ENCODE assay signal across 8 cellular contexts in genomic region chr1:38046884-38047602, GRCh38. TPM values are rescaled to one million over a fixed set of nuclear protein-coding genes. Genes with fewer than 3 reads are reported as not detected.
A peak's percentile ranks its signal among the peaks of the same experiment; 100 is the strongest.
DNase-seq lines count a peak whose midpoint lies in the region; ATAC-seq, FAIRE-seq and TF ChIP-seq lines count a peak whose summit lies in the region.

No MANE protein-coding gene starts in this region.

- H3K23ac ChIP-seq in H1 (ENCODE audit: insufficient read length) (no peak overlapping the region), mesenchymal stem cell (ENCODE audit: low read length in 2 of 2) (peak overlapping the region in 1 of 2 experiments; percentile 6)

- peak in 1 of 2 experiments; percentile 18; a peak in 2 of 4 replicates for TF ChIP-seq RAD21 in H1 (IDR thresholded peaks at IDR 0.05 in 1 of 2, conservative IDR thresholded peaks at IDR 0.05 in 1 of 2; ENCODE audit: low read depth in 2 of 2, low read length in 2 of 2)

- H3K4me1 ChIP-seq in H1 (replicated peaks in 1 of 4; ENCODE audit: control insufficient read depth in 3 of 4, insufficient read depth in 4 of 4, low read length in 3 of 4), result peaks cover 3 to 18% (median 10%) of the 10 kb centered on the region in 4 experiments
- peaks cover 54% of the 10 kb centered on the region for H3K4me1 ChIP-seq in mesenchymal stem cell (ENCODE audit: control insufficient read depth, insufficient read depth, low read depth, low read length)

- CTCF ChIA-PET in H1 (lab: Charles Lee; ENCODE audit: partially characterized antibody), result interaction anchor here (0.8 to 18.0 kb wide), 10 partner anchors 10 to 443 kb away, joined by 3 to 212 read pairs (median 4); no protein-coding TSS in a partner anchor

- peak overlapping the region; percentile 48 to 68 (median 56) for H3K4me3 ChIP-seq in H1 (ENCODE audit: extremely low read depth in 1 of 4, insufficient read depth in 2 of 4, low read depth in 3 of 4, low read length in 4 of 4)
- peak overlapping the region; percentile 58 to 72 for H3K4me3 ChIP-seq in mesenchymal stem cell (ENCODE audit: insufficient read depth in 1 of 2, low read depth in 1 of 2, low read length in 2 of 2)

- H3K4me2 ChIP-seq in H1 (ENCODE audit: insufficient read depth in 1 of 2, low read depth in 2 of 2, low read length in 2 of 2) (peak overlapping the region; percentile 90 to 94), mesenchymal stem cell (ENCODE audit: low read length, poor library complexity, severe bottlenecking) (peak overlapping the region; percentile 91)

- no peak overlapping the region; the same call in 1 of the 2 replicates for H2BK5ac ChIP-seq in H1 (ENCODE audit: low read depth, low read length)
- H2BK5ac ChIP-seq in mesenchymal stem cell (ENCODE audit: low read depth, low read length, poor library complexity, severe bottlenecking), result no peak overlapping the region

- H3K79me1 ChIP-seq in H1 (ENCODE audit: low read depth, low read length), result peaks cover 2% of the 10 kb centered on the region
- H3K79me1 ChIP-seq in mesenchymal stem cell (replicated peaks; ENCODE audit: low read length, poor library complexity, severe bottlenecking), result no peaks in the 10 kb centered on the region

- H2BK120ac ChIP-seq in H1 (replicated peaks; ENCODE audit: low read depth, low read length) (no peak overlapping the region), mesenchymal stem cell (ENCODE audit: low read depth, low read length) (no peak overlapping the region)

- H3K27me3 ChIP-seq in H1 (replicated peaks in 1 of 4; ENCODE audit: control insufficient read depth in 3 of 4, extremely low read depth in 1 of 4, insufficient read depth in 3 of 4, low read length in 3 of 4) (peaks cover 10 to 48% (median 40%) of the 10 kb centered on the region in 4 experiments; a peak in 6 of 7 replicates), mesenchymal stem cell (ENCODE audit: control insufficient read depth in 1 of 2, insufficient read depth in 1 of 2, low read length in 2 of 2) (peaks cover 48 to 73% of the 10 kb centered on the region in 2 experiments)

- WGBS in H1 (ENCODE audit: extremely low coverage in 1 of 2, insufficient coverage in 1 of 2, insufficient read length in 1 of 2, insufficient replicate concordance in 2 of 2, low coverage in 1 of 2, low lambda C conversion rate in 2 of 2, missing lambda C conversion rate in 1 of 2), 2 experiments, result 2% methylated on average over 15 of the region's 99 CpGs; no CpG with 5 or more reads in 1 of the 2 experiments
- WGBS in mesenchymal stem cell, result under 1% methylated on average over 70 of the region's 99 CpGs

- H3K9me3 ChIP-seq in H1 (ENCODE audit: insufficient read depth in 2 of 2, low read depth in 1 of 2, low read length in 1 of 2) (no peaks in the 10 kb centered on the region), mesenchymal stem cell (ENCODE audit: control insufficient read depth, low read length) (no peaks in the 10 kb centered on the region)

- TF ChIP-seq EP300 in H1 (IDR thresholded peaks at IDR 0.05; ENCODE audit: borderline replicate concordance in 1 of 2, low read depth in 2 of 2, low read length in 2 of 2), result no peak

- DNase-seq in NCI-H460 (ENCODE audit: extremely low read depth, low read depth), result peak; percentile 50
- DNase-seq in activated CD8-positive, alpha-beta memory T cell treated with anti-CD3 and anti-CD28 coated beads for 48 hours (ENCODE audit: low read depth in 2 of 3, low spot score in 2 of 3), result peak in 2 of 3 experiments; percentile 43 to 61
- peak in 1 of 2 experiments; percentile 81 for DNase-seq in H1 (ENCODE audit: low read depth in 1 of 2, low spot score in 2 of 2)
- peak; percentile 71 for DNase-seq in mesenchymal stem cell
- peak; percentile 50 for DNase-seq in stimulated activated CD8-positive, alpha-beta memory T cell treated with anti-CD3 and anti-CD28 coated beads, Interleukin-12 subunit alpha, Interleukin-12 subunit beta, amount 100 ng/mL, for 1 hour (ENCODE audit: low read depth)
- no peak for DNase-seq in GOT3 (lab: John Stamatoyannopoulos, UW)

- H3K14ac ChIP-seq in H1 (ENCODE audit: insufficient read length) (no peak overlapping the region), mesenchymal stem cell (ENCODE audit: low read length in 2 of 2) (no peak overlapping the region)

- H3K79me2 ChIP-seq in H1 (ENCODE audit: control insufficient read depth in 1 of 2, insufficient read depth in 2 of 2, low read length in 2 of 2), result peaks cover 0 to 15% of the 10 kb centered on the region in 2 experiments; a peak in 3 of 4 replicates

- H3K4ac ChIP-seq in H1 (replicated peaks; ENCODE audit: insufficient read length, low read depth, low read length) (peak overlapping the region; percentile 44), mesenchymal stem cell (ENCODE audit: low read depth in 1 of 2, low read length in 2 of 2) (no peak overlapping the region)

- H3K18ac ChIP-seq in H1 (ENCODE audit: extremely low read depth, low read length) (peak overlapping the region; percentile 65; the same call in 1 of the 2 replicates), mesenchymal stem cell (ENCODE audit: low read depth in 1 of 2, low read length in 2 of 2) (no peak overlapping the region)

- H2BK15ac ChIP-seq in H1 (ENCODE audit: low read length) (no peak overlapping the region), mesenchymal stem cell (ENCODE audit: low read depth, poor library complexity, severe bottlenecking) (no peak overlapping the region)

- TF ChIP-seq CTCF in H1 (IDR thresholded peaks at IDR 0.05; ENCODE audit: control extremely low read depth in 1 of 3, insufficient read depth in 1 of 3, low read depth in 1 of 3, low read length in 3 of 3), result 0 out of 4 replicates have a peak, but pooled peaks of 1 of the 3 experiments have one; percentile 3

- H3K36me3 ChIP-seq in H1 (ENCODE audit: control insufficient read depth in 2 of 4, insufficient read depth in 4 of 4, low read length in 3 of 4) (peaks cover 0 to 10% (median 0%) of the 10 kb centered on the region in 4 experiments; a peak in 1 of 8 replicates), mesenchymal stem cell (ENCODE audit: control insufficient read depth in 1 of 2, insufficient read depth in 2 of 2, low read depth in 1 of 2, low read length in 2 of 2) (no peaks in the 10 kb centered on the region)

- no peak overlapping the region; a peak in 2 of 7 replicates for H3K9ac ChIP-seq in H1 (replicated peaks in 1 of 4; ENCODE audit: extremely low read depth in 1 of 4, low read depth in 3 of 4, low read length in 3 of 4)
- H3K9ac ChIP-seq in mesenchymal stem cell (ENCODE audit: low read length), result no peak overlapping the region

- H4K8ac ChIP-seq in H1 (ENCODE audit: extremely low read depth, insufficient read depth, low read length) (no peak overlapping the region; the same call in 1 of the 2 replicates), mesenchymal stem cell (ENCODE audit: low read length) (no peak overlapping the region)

- no peak overlapping the region for H2BK12ac ChIP-seq in H1 (ENCODE audit: low read depth, low read length)
- H2BK12ac ChIP-seq in mesenchymal stem cell (ENCODE audit: low read length in 2 of 2), result no peak overlapping the region

- H4K91ac ChIP-seq in H1 (replicated peaks; ENCODE audit: insufficient read length, low read length), result peak overlapping the region; percentile 34
- no peak overlapping the region for H4K91ac ChIP-seq in mesenchymal stem cell (ENCODE audit: low read length)

- FAIRE-seq in H1 (lab: Jason Lieb, UNC), result no peak

- TF ChIP-seq POLR2A in H1 (IDR thresholded peaks at IDR 0.05; ENCODE audit: control extremely low read depth in 1 of 2, low read depth in 2 of 2, low read length in 2 of 2), result no peak

- ATAC-seq in GM18520 (IDR thresholded peaks at IDR 0.05; ENCODE audit: unreplicated experiment) (peak; percentile 7), HG02981 (IDR thresholded peaks at IDR 0.05; ENCODE audit: unreplicated experiment) (peak; percentile 52)

- H2BK20ac ChIP-seq in H1 (ENCODE audit: low read length), result peak overlapping the region; percentile 86; the same call in 1 of the 2 replicates

- H2AFZ ChIP-seq in H1 (ENCODE audit: low read length), result no peak overlapping the region
- peak overlapping the region; percentile 42 for H2AFZ ChIP-seq in mesenchymal stem cell (ENCODE audit: low read depth, low read length)

- H4K20me1 ChIP-seq in H1 (replicated peaks in 1 of 2; ENCODE audit: control insufficient read depth in 1 of 2, insufficient read depth in 2 of 2, low read length in 2 of 2), result peaks cover 11 to 20% of the 10 kb centered on the region in 2 experiments

- H4K5ac ChIP-seq in H1 (ENCODE audit: insufficient read length, low read depth, low read length), result no peak overlapping the region

- POLR2A ChIA-PET in H1 (lab: Charles Lee; ENCODE audit: partially characterized antibody), result interaction anchor here (0.8 to 2.9 kb wide), 17 partner anchors 8 to 461 kb away, joined by 3 to 12 read pairs (median 4); no protein-coding TSS in a partner anchor

- H2AK5ac ChIP-seq in H1 (ENCODE audit: low read depth, low read length), result no peak overlapping the region
- no peak overlapping the region for H2AK5ac ChIP-seq in mesenchymal stem cell (ENCODE audit: low read length, severe bottlenecking)

- H3K27ac ChIP-seq in H1 (ENCODE audit: low read depth, low read length) (no peak overlapping the region), mesenchymal stem cell (ENCODE audit: low read length, poor library complexity, severe bottlenecking) (no peak overlapping the region)

- H3K56ac ChIP-seq in H1 (replicated peaks; ENCODE audit: insufficient read length, low read depth, low read length), result no peak overlapping the region

- peaks cover 24% of the 10 kb centered on the region; the same call in 1 of the 2 replicates for H3K23me2 ChIP-seq in H1 (ENCODE audit: low read depth, low read length)

RNA-seq across cellular contexts. Expression of gene POU3F1, which starts 0.5 kb away (rescaled TPM):
- not detected in 2 replicates for total RNA-seq in NCI-H460 (2014; rRNA removed; shearing (Covaris generic))
- not detected in 2 replicates for polyA plus RNA-seq in NCI-H460 (2014; cell fraction: nucleus; rRNA removed)
- total RNA-seq in H1 (2021; fragmentation: NEBNext Ultra II Directional; extraction: Animal tissue kit (Norgen Biotek cat#: 25700)), result 10.8 and 11.6 TPM in 2 replicates
- polyA plus RNA-seq in H1 (2011; rRNA removed), result 4.2 and 7.1 TPM in 2 replicates
- 3.5 TPM for polyA plus RNA-seq in H1 (2011; cell fraction: cytosol; rRNA removed)
- polyA plus RNA-seq in H1 (2011; cell fraction: nucleus; rRNA removed), result 4.9 TPM
- 4.0 to 6.8 TPM (median 6.4 TPM) in 4 replicates for polyA plus RNA-seq in H1 (2012, experiment 1 of 2)
- polyA plus RNA-seq in H1 (2012, experiment 2 of 2), result 4.1 TPM
- polyA plus RNA-seq in H1 (2013, experiment 1 of 2), result 15.0 TPM
- 15.5 TPM for polyA plus RNA-seq in H1 (2013, experiment 2 of 2)
- 0.95 and 1.5 TPM in 2 replicates for polyA minus RNA-seq in H1 (2011; rRNA and poly(A)+ RNA removed)
- 6.5 TPM for polyA minus RNA-seq in H1 (2011; cell fraction: cytosol; rRNA and poly(A)+ RNA removed)
- 7.7 TPM for polyA minus RNA-seq in H1 (2011; cell fraction: nucleus; rRNA and poly(A)+ RNA removed)
- polyA plus RNA-seq in mesenchymal stem cell (2013, experiment 1 of 2), result not detected
- polyA plus RNA-seq in mesenchymal stem cell (2013, experiment 2 of 2), result 0.01 TPM

RNA-seq across cellular contexts. Expression of gene UTP11, which starts 34.5 kb away (rescaled TPM):
- total RNA-seq in NCI-H460 (2014; rRNA removed; shearing (Covaris generic)), result 43.4 and 47.5 TPM in 2 replicates
- polyA plus RNA-seq in NCI-H460 (2014; cell fraction: nucleus; rRNA removed), result 29.7 and 62.0 TPM in 2 replicates
- total RNA-seq in H1 (2021; fragmentation: NEBNext Ultra II Directional; extraction: Animal tissue kit (Norgen Biotek cat#: 25700)), result 56.4 and 60.5 TPM in 2 replicates
- 18.2 and 19.5 TPM in 2 replicates for polyA plus RNA-seq in H1 (2011; rRNA removed)
- polyA plus RNA-seq in H1 (2011; cell fraction: cytosol; rRNA removed), result 28.8 TPM
- 7.3 TPM for polyA plus RNA-seq in H1 (2011; cell fraction: nucleus; rRNA removed)
- polyA plus RNA-seq in H1 (2012, experiment 1 of 2), result 22.7 to 38.5 TPM (median 29.0 TPM) in 4 replicates
- polyA plus RNA-seq in H1 (2012, experiment 2 of 2), result 11.9 TPM
- 54.9 TPM for polyA plus RNA-seq in H1 (2013, experiment 1 of 2)
- polyA plus RNA-seq in H1 (2013, experiment 2 of 2), result 52.3 TPM
- polyA minus RNA-seq in H1 (2011; rRNA and poly(A)+ RNA removed), result 10.0 and 10.4 TPM in 2 replicates
- 18.9 TPM for polyA minus RNA-seq in H1 (2011; cell fraction: cytosol; rRNA and poly(A)+ RNA removed)
- polyA minus RNA-seq in H1 (2011; cell fraction: nucleus; rRNA and poly(A)+ RNA removed), result 18.2 TPM
- polyA plus RNA-seq in mesenchymal stem cell (2013, experiment 1 of 2), result 60.0 TPM
- polyA plus RNA-seq in mesenchymal stem cell (2013, experiment 2 of 2), result 63.6 TPM

RNA-seq across cellular contexts. Expression of gene FHL3, which starts 41.7 kb away (rescaled TPM):
- total RNA-seq in NCI-H460 (2014; rRNA removed; shearing (Covaris generic)), result 0.92 and 1.2 TPM in 2 replicates
- 1.6 TPM in 1 of 2 replicates, not detected in the other for polyA plus RNA-seq in NCI-H460 (2014; cell fraction: nucleus; rRNA removed)
- 35.6 and 35.8 TPM in 2 replicates for total RNA-seq in H1 (2021; fragmentation: NEBNext Ultra II Directional; extraction: Animal tissue kit (Norgen Biotek cat#: 25700))
- polyA plus RNA-seq in H1 (2011; rRNA removed), result 14.3 and 22.8 TPM in 2 replicates
- polyA plus RNA-seq in H1 (2011; cell fraction: cytosol; rRNA removed), result 12.5 TPM
- polyA plus RNA-seq in H1 (2011; cell fraction: nucleus; rRNA removed), result 20.9 TPM
- polyA plus RNA-seq in H1 (2012, experiment 1 of 2), result 21.0 to 35.7 TPM (median 34.1 TPM) in 4 replicates
- polyA plus RNA-seq in H1 (2012, experiment 2 of 2), result 51.4 TPM
- polyA plus RNA-seq in H1 (2013, experiment 1 of 2), result 32.0 TPM
- polyA plus RNA-seq in H1 (2013, experiment 2 of 2), result 33.4 TPM
- 9.7 and 19.7 TPM in 2 replicates for polyA minus RNA-seq in H1 (2011; rRNA and poly(A)+ RNA removed)
- polyA minus RNA-seq in H1 (2011; cell fraction: cytosol; rRNA and poly(A)+ RNA removed), result 13.7 TPM
- 22.4 TPM for polyA minus RNA-seq in H1 (2011; cell fraction: nucleus; rRNA and poly(A)+ RNA removed)
- polyA plus RNA-seq in mesenchymal stem cell (2013, experiment 1 of 2), result 54.7 TPM
- polyA plus RNA-seq in mesenchymal stem cell (2013, experiment 2 of 2), result 53.0 TPM

RNA-seq across cellular contexts. Expression of gene SF3A3, which starts 57.2 kb away (rescaled TPM):
- 54.8 and 56.1 TPM in 2 replicates for total RNA-seq in NCI-H460 (2014; rRNA removed; shearing (Covaris generic))
- polyA plus RNA-seq in NCI-H460 (2014; cell fraction: nucleus; rRNA removed), result 38.7 and 78.4 TPM in 2 replicates
- 137 and 145 TPM in 2 replicates for total RNA-seq in H1 (2021; fragmentation: NEBNext Ultra II Directional; extraction: Animal tissue kit (Norgen Biotek cat#: 25700))
- polyA plus RNA-seq in H1 (2011; rRNA removed), result 25.0 and 40.5 TPM in 2 replicates
- polyA plus RNA-seq in H1 (2011; cell fraction: cytosol; rRNA removed), result 54.6 TPM
- 20.8 TPM for polyA plus RNA-seq in H1 (2011; cell fraction: nucleus; rRNA removed)
- 97.7 to 172 TPM (median 128 TPM) in 4 replicates for polyA plus RNA-seq in H1 (2012, experiment 1 of 2)
- polyA plus RNA-seq in H1 (2012, experiment 2 of 2), result 12.6 TPM
- polyA plus RNA-seq in H1 (2013, experiment 1 of 2), result 74.6 TPM
- polyA plus RNA-seq in H1 (2013, experiment 2 of 2), result 76.3 TPM
- 45.9 and 65.0 TPM in 2 replicates for polyA minus RNA-seq in H1 (2011; rRNA and poly(A)+ RNA removed)
- polyA minus RNA-seq in H1 (2011; cell fraction: cytosol; rRNA and poly(A)+ RNA removed), result 88.7 TPM
- 39.5 TPM for polyA minus RNA-seq in H1 (2011; cell fraction: nucleus; rRNA and poly(A)+ RNA removed)
- polyA plus RNA-seq in mesenchymal stem cell (2013, experiment 1 of 2), result 34.6 TPM
- 33.6 TPM for polyA plus RNA-seq in mesenchymal stem cell (2013, experiment 2 of 2)

Comparison
In these comparisons a context has a peak if more than half of its experiments do, and no peak if none do; other contexts are left out.
1. RNA of gene POU3F1, which starts 0.5 kb away (total RNA-seq): 10.8 to 11.6 TPM in H1; not detected in NCI-H460; every median in the first group is over 10 times any median in the second.
2. RNA of gene FHL3, which starts 41.7 kb away (total RNA-seq): 35.6 to 35.8 TPM in H1; 0.92 to 1.2 TPM in NCI-H460; every median in the first group is over 10 times any median in the second.